Comparison of ENCODE assay signal across 28 cellular contexts in the genomic region with DNA sequence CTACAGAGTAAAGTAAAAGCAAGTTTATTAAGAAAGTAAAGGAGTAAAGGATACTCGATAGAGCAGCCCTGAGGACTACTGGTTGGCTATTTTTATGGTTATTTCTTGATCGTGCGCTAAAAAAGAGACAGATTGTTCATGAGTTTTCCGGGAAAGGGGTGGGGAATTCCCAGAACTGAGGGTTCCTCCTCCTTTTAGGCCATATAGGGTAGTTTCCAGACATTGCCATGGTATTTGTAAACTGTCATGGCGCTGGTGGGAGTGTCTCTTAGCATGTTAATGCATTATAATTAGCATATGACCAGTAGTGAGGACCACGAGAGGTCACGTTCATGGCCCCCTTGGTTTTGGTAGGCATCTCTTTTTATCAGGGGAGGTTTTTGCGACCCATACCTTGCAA.
"Had no signal": no experiment of that assay in that cellular context is flagged by ENCODE, and none has a peak within 500 bp of the region (broad histone marks: within the 10 kb centered on the region; RNA-seq: fewer than 3 reads in every experiment).

No MANE protein-coding gene starts in this region.

- ATAC-seq: activated CD8-positive, alpha-beta memory T cell treated with anti-CD3 and anti-CD28 coated beads, Interleukin-2, amount 10 ng/mL, durations not matched to agents 7 days and 5 days; left colon; naive thymus-derived CD4-positive, alpha-beta T cell had no signal

- H3K4me2 ChIP-seq: hepatocyte, neural progenitor cell, smooth muscle cell had no signal

- H3K36me3 Mint-ChIP-seq: activated naive CD8-positive, alpha-beta T cell; brain; neural progenitor cell had no signal

- H3K27ac Mint-ChIP-seq: activated CD8-positive, alpha-beta memory T cell treated with anti-CD3 and anti-CD28 coated beads, Interleukin-2, amount 10 ng/mL, durations not matched to agents 7 days and 5 days; activated naive CD8-positive, alpha-beta T cell; activated T-helper 2 cell treated with anti-CD3 and anti-CD28 coated beads, Interferon-gamma antibody, Interleukin-2, Interleukin-4, amounts not matched to agents 10 μg/mL and 5 μg/mL and 100 μg/mL, durations not matched to agents 14 hours and 24 hours and 36 hours; neural progenitor cell had no signal

- DNase-seq: activated CD4-positive, alpha-beta T cell treated with anti-CD3 and anti-CD28 coated beads for 4 hours; activated CD4-positive, alpha-beta T cell treated with anti-CD3 and anti-CD28 coated beads, Interleukin-2, amount 50 U/mL, for 4 hours; activated CD8-positive, alpha-beta memory T cell treated with anti-CD3 and anti-CD28 coated beads, Interleukin-2, amount 10 ng/mL, durations not matched to agents 7 days and 5 days; activated T-cell treated with anti-CD3 and anti-CD28 coated beads, Interleukin-2, amount 50 U/mL, for 48 hours; dorsolateral prefrontal cortex; effector memory CD4-positive, alpha-beta T cell; gastrocnemius medialis; glutamatergic neuron; left colon; mammary epithelial cell; midbrain; naive thymus-derived CD4-positive, alpha-beta T cell; occipital lobe; stimulated activated CD4-positive, alpha-beta T cell treated with anti-CD3 and anti-CD28 coated beads, Interleukin-1b, Interleukin-23, amount 100 ng/mL, for 48 hours; stimulated activated naive CD4-positive, alpha-beta T cell treated with Interleukin-2 at 50 U/mL for 16 hours; testis; trophoblast cell had no signal

- H3K27me3 Mint-ChIP-seq: activated CD8-positive, alpha-beta memory T cell treated with anti-CD3 and anti-CD28 coated beads, Interleukin-2, amount 10 ng/mL, durations not matched to agents 7 days and 5 days; activated naive CD8-positive, alpha-beta T cell; naive thymus-derived CD4-positive, alpha-beta T cell had no signal

- H3K27me3 ChIP-seq: ascending aorta, cardiac muscle cell, dorsolateral prefrontal cortex, gastrocnemius medialis, hepatocyte, neural progenitor cell, right atrium auricular region, testis had no signal

- H3K4me1 ChIP-seq: gastrocnemius medialis, testis had no signal

- H3K9me3 Mint-ChIP-seq: activated T-helper 2 cell treated with anti-CD3 and anti-CD28 coated beads, Interferon-gamma antibody, Interleukin-2, Interleukin-4, amounts not matched to agents 10 μg/mL and 5 μg/mL and 100 μg/mL, durations not matched to agents 14 hours and 24 hours and 36 hours; brain; naive thymus-derived CD4-positive, alpha-beta T cell; neural progenitor cell had no signal

- H3K79me2 ChIP-seq: parathyroid adenoma had no signal

- H3K27ac ChIP-seq: ascending aorta, cardiac muscle cell, coronary artery, dorsolateral prefrontal cortex, gastrocnemius medialis, hepatocyte, neural progenitor cell, parathyroid adenoma, right atrium auricular region, testis had no signal

- H3K9ac ChIP-seq: neural progenitor cell, parathyroid adenoma had no signal

- H3K9me3 ChIP-seq: ascending aorta, gastrocnemius medialis, right atrium auricular region, testis had no signal

- H3K4me3 Mint-ChIP-seq: activated CD8-positive, alpha-beta memory T cell treated with anti-CD3 and anti-CD28 coated beads, Interleukin-2, amount 10 ng/mL, durations not matched to agents 7 days and 5 days; activated naive CD8-positive, alpha-beta T cell; brain; naive thymus-derived CD4-positive, alpha-beta T cell; neural progenitor cell had no signal

- H2AFZ ChIP-seq: hepatocyte, neural progenitor cell, parathyroid adenoma had no signal
